Comparison of ENCODE assay signal across 11 cellular contexts in the genomic region with DNA sequence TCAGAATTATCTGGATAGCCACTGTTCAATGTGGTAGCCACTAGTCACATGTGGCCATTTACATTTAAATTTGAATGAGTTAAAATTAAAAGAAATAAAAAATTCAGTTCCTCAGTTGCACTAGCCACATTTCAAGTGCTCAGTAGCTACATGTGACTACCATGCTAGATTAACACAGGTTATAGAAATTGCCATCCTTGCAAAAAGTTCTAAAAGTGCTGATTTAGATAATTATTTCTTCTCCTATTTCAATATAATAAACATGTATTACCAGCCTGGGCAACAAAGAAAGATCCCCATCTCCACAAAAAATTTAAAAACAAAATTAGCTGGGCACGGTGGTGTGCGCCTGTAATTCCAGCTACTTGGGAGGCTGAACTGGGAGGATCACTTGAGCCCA.
"Had no signal": no experiment of that assay in that cellular context is flagged by ENCODE, and none has a peak within 500 bp of the region (broad histone marks: within the 10 kb centered on the region; RNA-seq: fewer than 3 reads in every experiment).

No MANE protein-coding gene starts in this region.

- H3K9ac ChIP-seq: GM23248 had no signal

- DNase-seq: GM23248, GOT3, H7, H9, HCEC 1CT, HFFc6 had no signal

- FAIRE-seq: H1, H54 had no signal

- H3K4me2 ChIP-seq: GM23338 had no signal

- H3K27ac ChIP-seq: GM23248 had no signal

- H3K4me3 ChIP-seq: GM23248, GM23338, HAP-1 had no signal

- ATAC-seq: GM23338, HCT116 had no signal

- H3K9me3 ChIP-seq: HAP-1 had no signal

- H2AFZ ChIP-seq: GM23248, GM23338 had no signal

- H3K36me3 ChIP-seq: HAP-1 had no signal
